ENCODE assay signal across 27 cellular contexts in the genomic region with DNA sequence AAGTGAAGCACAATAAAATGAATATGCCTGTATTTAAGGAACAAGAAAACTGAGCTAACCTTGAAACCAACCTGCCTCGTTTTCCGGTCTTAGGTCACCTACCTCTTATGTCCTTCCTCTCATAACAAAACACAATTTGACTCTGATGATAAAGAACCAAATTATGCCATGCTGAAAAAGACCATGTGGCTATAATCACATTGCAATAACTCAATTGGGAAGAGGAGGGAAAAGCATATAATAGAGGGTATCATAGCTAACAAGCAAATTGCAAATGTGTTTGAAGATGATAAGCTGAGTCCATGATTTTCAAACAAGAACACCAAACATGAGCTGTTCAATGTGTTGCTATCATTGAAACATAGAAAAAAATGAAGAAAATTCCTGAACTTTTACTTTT.
"Had no signal": no experiment of that assay in that cellular context is flagged by ENCODE, and none has a peak within 500 bp of the region (broad histone marks: within the 10 kb centered on the region; RNA-seq: fewer than 3 reads in every experiment).

No MANE protein-coding gene starts in this region.

- FAIRE-seq: endometrium, kidney had no signal

- DNase-seq: colonic mucosa; cortex of kidney; effector CD8-positive, alpha-beta T cell; effector memory CD8-positive, alpha-beta T cell; endodermal cell; erythroblast; esophagus squamous epithelium; foreskin fibroblast; foreskin melanocyte; gastrocnemius medialis; glutamatergic neuron; head of caudate nucleus; heart right ventricle; hippocampal formation; islet precursor cell; kidney; kidney glomerular epithelial cell; left colon; left lung; left ventricle myocardium superior; lower lobe of right lung; mesenchymal stem cell; mucosa of descending colon; naive B cell; naive thymus-derived CD8-positive, alpha-beta T cell had no signal

- ATAC-seq: effector memory CD8-positive, alpha-beta T cell; esophagus mucosa; gastrocnemius medialis; heart right ventricle; left colon; left lung; left ventricle myocardium superior; lower lobe of right lung; mucosa of descending colon; naive thymus-derived CD8-positive, alpha-beta T cell had no signal
